Comparison of ENCODE assay signal across 18 cellular contexts in the genomic region with DNA sequence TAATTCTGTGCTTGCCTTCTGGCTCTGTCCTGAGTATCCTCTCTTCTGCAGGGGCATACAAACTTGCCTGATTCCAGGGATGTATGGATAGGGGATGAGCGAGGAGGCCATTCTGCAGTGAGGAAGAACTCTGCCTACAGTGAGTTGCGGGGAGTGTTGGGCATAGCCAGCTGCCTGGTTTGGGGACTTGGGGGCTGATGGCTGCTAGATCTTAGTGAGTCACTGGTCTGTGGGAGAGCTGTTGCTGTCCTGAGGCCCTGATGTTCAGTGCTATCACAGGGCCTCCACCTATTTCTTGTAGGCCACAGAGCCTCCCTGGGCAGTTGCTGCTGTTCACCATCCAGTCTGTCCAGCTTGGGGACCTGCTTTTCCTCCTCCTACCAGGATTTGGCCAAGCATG.
"Had no signal": no experiment of that assay in that cellular context is flagged by ENCODE, and none has a peak within 500 bp of the region (broad histone marks: within the 10 kb centered on the region; RNA-seq: fewer than 3 reads in every experiment).

No MANE protein-coding gene starts in this region.

- H3K4me1 ChIP-seq: prostate gland, right atrium auricular region had no signal

- H3K4me3 ChIP-seq: esophagus squamous epithelium, lung, prostate gland, right atrium auricular region, upper lobe of left lung had no signal

- H3K4me3 Mint-ChIP-seq: activated CD4-positive, alpha-beta T cell treated with anti-CD3 and anti-CD28 coated beads for 36 hours; activated naive CD4-positive, alpha-beta T cell treated with anti-CD3 and anti-CD28 coated beads, Interleukin-2, amount 50 U/mL, for 24 hours; mesothelial cell of epicardium; nephron; stimulated activated naive CD8-positive, alpha-beta T cell treated with anti-CD3 and anti-CD28 coated beads, Interleukin-15, amount 100 ng/mL, for 72 hours; WTC11 had no signal

- H3K27me3 Mint-ChIP-seq: activated CD4-positive, alpha-beta T cell treated with anti-CD3 and anti-CD28 coated beads for 36 hours; activated naive CD4-positive, alpha-beta T cell treated with anti-CD3 and anti-CD28 coated beads, Interleukin-2, amount 50 U/mL, for 24 hours; stimulated activated naive CD8-positive, alpha-beta T cell treated with anti-CD3 and anti-CD28 coated beads, Interleukin-15, amount 100 ng/mL, for 72 hours had no signal

- H3K9me3 Mint-ChIP-seq: activated naive CD4-positive, alpha-beta T cell treated with anti-CD3 and anti-CD28 coated beads, Interleukin-2, amount 50 U/mL, for 24 hours; mesothelial cell of epicardium; nephron; stimulated activated naive CD8-positive, alpha-beta T cell treated with anti-CD3 and anti-CD28 coated beads, Interleukin-15, amount 100 ng/mL, for 72 hours; WTC11 had no signal

- H3K4me1 Mint-ChIP-seq: activated CD4-positive, alpha-beta T cell treated with anti-CD3 and anti-CD28 coated beads for 36 hours; activated naive CD4-positive, alpha-beta T cell treated with anti-CD3 and anti-CD28 coated beads, Interleukin-2, amount 50 U/mL, for 24 hours; mesothelial cell of epicardium; nephron; stimulated activated naive CD8-positive, alpha-beta T cell treated with anti-CD3 and anti-CD28 coated beads, Interleukin-15, amount 100 ng/mL, for 72 hours; WTC11 had no signal

- H3K36me3 ChIP-seq: prostate gland had no signal

- H3K9me3 ChIP-seq: esophagus squamous epithelium, prostate gland, right atrium auricular region, upper lobe of left lung had no signal

- DNase-seq: activated CD4-positive, alpha-beta T cell treated with anti-CD3 and anti-CD28 coated beads for 36 hours; activated CD4-positive, alpha-beta T cell treated with anti-CD3 and anti-CD28 coated beads, Interleukin-2, amount 50 U/mL, for 48 hours; activated gamma-delta T cell; dermis blood vessel endothelial cell; effector memory CD4-positive, alpha-beta T cell; esophagus squamous epithelium; hippocampal formation; nucleus accumbens; stimulated activated CD4-positive, alpha-beta T cell treated with anti-CD3 and anti-CD28 coated beads, Interleukin-2, amount 100 ng/mL, for 24 hours; stimulated activated naive CD8-positive, alpha-beta T cell treated with anti-CD3 and anti-CD28 coated beads, Interleukin-15, amount 100 ng/mL, for 72 hours; upper lobe of left lung had no signal

- H3K36me3 Mint-ChIP-seq: activated naive CD4-positive, alpha-beta T cell treated with anti-CD3 and anti-CD28 coated beads, Interleukin-2, amount 50 U/mL, for 24 hours; WTC11 had no signal

- ATAC-seq: activated CD4-positive, alpha-beta T cell treated with anti-CD3 and anti-CD28 coated beads for 36 hours; stimulated activated naive CD8-positive, alpha-beta T cell treated with anti-CD3 and anti-CD28 coated beads, Interleukin-15, amount 100 ng/mL, for 72 hours; WTC11 had no signal

- H3K27me3 ChIP-seq: esophagus squamous epithelium, right atrium auricular region, upper lobe of left lung had no signal

- H3K27ac Mint-ChIP-seq: activated CD4-positive, alpha-beta T cell treated with anti-CD3 and anti-CD28 coated beads for 36 hours; activated naive CD4-positive, alpha-beta T cell treated with anti-CD3 and anti-CD28 coated beads, Interleukin-2, amount 50 U/mL, for 24 hours; mesothelial cell of epicardium; nephron; WTC11 had no signal

- H3K27ac ChIP-seq: esophagus squamous epithelium, prostate gland, right atrium auricular region, upper lobe of left lung had no signal
